In the genomic region with DNA sequence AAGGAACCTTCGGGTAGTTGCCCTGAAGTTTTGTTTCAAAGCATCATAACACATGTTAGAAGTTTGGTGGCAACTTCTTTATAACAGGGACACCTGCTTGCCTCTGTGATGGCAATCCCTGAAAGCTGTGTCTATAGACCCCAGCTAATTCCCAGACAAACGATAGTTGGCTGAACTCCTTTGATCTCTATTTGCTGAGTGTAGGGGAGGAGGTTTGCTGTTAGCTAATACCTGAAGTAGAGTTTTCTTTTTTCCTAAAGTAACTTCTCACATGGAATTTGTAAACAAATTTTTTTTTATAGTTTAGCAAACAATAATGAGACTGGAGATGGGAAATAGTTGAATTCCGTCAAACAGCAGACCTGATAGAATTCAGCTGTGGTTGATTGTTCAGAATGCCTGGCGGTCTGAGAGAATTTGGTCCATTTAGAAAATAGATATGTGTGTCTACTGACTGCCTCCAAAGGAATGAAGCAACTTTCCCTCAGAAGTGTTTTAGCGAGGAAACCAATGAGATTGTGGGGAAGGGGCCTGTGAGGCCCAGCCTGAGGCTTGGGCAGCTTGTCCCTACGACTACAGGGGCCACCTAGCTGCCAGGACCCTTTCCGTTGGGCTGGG, we compare ENCODE assay signal across 1 cellular context.
A peak's percentile ranks its signal among the peaks of the same experiment; 100 is the strongest.
TF ChIP-seq lines count a peak whose summit lies in the region.

No MANE protein-coding gene starts in this region.

TF ChIP-seq in HepG2, 621 proteins besides CTCF, POLR2A, EP300 and RAD21 (continued from another document):
- no peak for TF ChIP-seq AKNA (CRISPR knock-in tag; IDR thresholded peaks at IDR 0.05; ENCODE audit: borderline replicate concordance)
- TF ChIP-seq ZNF143 (CRISPR knock-in tag; IDR thresholded peaks at IDR 0.05): no peak
- TF ChIP-seq, protein P1, sequence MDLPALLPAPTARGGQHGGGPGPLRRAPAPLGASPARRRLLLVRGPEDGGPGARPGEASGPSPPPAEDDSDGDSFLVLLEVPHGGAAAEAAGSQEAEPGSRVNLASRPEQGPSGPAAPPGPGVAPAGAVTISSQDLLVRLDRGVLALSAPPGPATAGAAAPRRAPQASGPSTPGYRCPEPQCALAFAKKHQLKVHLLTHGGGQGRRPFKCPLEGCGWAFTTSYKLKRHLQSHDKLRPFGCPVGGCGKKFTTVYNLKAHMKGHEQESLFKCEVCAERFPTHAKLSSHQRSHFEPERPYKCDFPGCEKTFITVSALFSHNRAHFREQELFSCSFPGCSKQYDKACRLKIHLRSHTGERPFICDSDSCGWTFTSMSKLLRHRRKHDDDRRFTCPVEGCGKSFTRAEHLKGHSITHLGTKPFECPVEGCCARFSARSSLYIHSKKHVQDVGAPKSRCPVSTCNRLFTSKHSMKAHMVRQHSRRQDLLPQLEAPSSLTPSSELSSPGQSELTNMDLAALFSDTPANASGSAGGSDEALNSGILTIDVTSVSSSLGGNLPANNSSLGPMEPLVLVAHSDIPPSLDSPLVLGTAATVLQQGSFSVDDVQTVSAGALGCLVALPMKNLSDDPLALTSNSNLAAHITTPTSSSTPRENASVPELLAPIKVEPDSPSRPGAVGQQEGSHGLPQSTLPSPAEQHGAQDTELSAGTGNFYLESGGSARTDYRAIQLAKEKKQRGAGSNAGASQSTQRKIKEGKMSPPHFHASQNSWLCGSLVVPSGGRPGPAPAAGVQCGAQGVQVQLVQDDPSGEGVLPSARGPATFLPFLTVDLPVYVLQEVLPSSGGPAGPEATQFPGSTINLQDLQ (CRISPR knock-in tag; IDR thresholded peaks at IDR 0.05): no peak
- TF ChIP-seq PAXIP1 (CRISPR knock-in tag; conservative IDR thresholded peaks at IDR 0.05): peak; percentile 56; the same call in 1 of the 2 replicates
- TF ChIP-seq NKX3-1 (CRISPR knock-in tag; IDR thresholded peaks at IDR 0.05): no peak
- no peak for TF ChIP-seq ZNF740 (CRISPR knock-in tag; IDR thresholded peaks at IDR 0.05)
- no peak for TF ChIP-seq ZNF251 (CRISPR knock-in tag; IDR thresholded peaks at IDR 0.05)
